11 cellular contexts compared by ENCODE assay signal in genomic region chr7:149621776-149622175, GRCh38.
DNase-seq lines count a peak whose midpoint lies in the region; ATAC-seq and TF ChIP-seq lines count a peak whose summit lies in the region.
"Had no signal": no experiment of that assay in that cellular context is flagged by ENCODE, and none has a peak within 500 bp of the region (broad histone marks: within the 10 kb centered on the region; RNA-seq: fewer than 3 reads in every experiment).

No MANE protein-coding gene starts in this region.

- peaks cover 11% of the 10 kb centered on the region for H3K27me3 Mint-ChIP-seq in brain
- H3K27me3 Mint-ChIP-seq in stimulated activated memory B cell treated with anti-CD40 and anti-IgM and Interleukin-4, amounts not matched to agents 10 μg/mL and 1 μg/mL and 100 μg/mL, for 72 hours: peaks cover 6% of the 10 kb centered on the region

- no peaks in the 10 kb centered on the region for H3K9me3 Mint-ChIP-seq in brain
- no peaks in the 10 kb centered on the region for H3K9me3 Mint-ChIP-seq in stimulated activated memory B cell treated with anti-CD40 and anti-IgM and Interleukin-4, amounts not matched to agents 10 μg/mL and 1 μg/mL and 100 μg/mL, for 72 hours

- peak; percentile 49 for ATAC-seq in stimulated activated memory B cell treated with anti-CD40 and anti-IgM and Interleukin-4, amounts not matched to agents 10 μg/mL and 1 μg/mL and 100 μg/mL, for 72 hours
- no peak for ATAC-seq in HG02938 (IDR thresholded peaks at IDR 0.05; ENCODE audit: unreplicated experiment)

- peak; percentile 74 for DNase-seq in activated effector memory CD4-positive, alpha-beta T cell treated with anti-CD3 and anti-CD28 coated beads, Interleukin-2, amount 50 U/mL, for 16 hours
- no peak for DNase-seq in activated effector memory CD4-positive, alpha-beta T cell treated with Interleukin-2 at 50 U/mL for 16 hours
- DNase-seq in T-helper 2 cell (peak in 3 of 5 experiments; percentile 8 to 89 (median 36)), A172 (ENCODE audit: low spot score) (no peak), NCI-H510A treated with DMSO at 0.1 percent for 48 hours (lab: John Stamatoyannopoulos, UW) (no peak)
- DNase-seq: esophagus squamous epithelium, GDM1, H7 had no signal

- TF ChIP-seq CTCF in brain (conservative IDR thresholded peaks at IDR 0.05): no peak

- H3K36me3 Mint-ChIP-seq in brain: peaks cover 51% of the 10 kb centered on the region
- peaks cover 33% of the 10 kb centered on the region for H3K36me3 Mint-ChIP-seq in stimulated activated memory B cell treated with anti-CD40 and anti-IgM and Interleukin-4, amounts not matched to agents 10 μg/mL and 1 μg/mL and 100 μg/mL, for 72 hours

- H3K27ac Mint-ChIP-seq in brain: peak overlapping the region in 1 of 5 experiments; percentile 30
- H3K27ac Mint-ChIP-seq in stimulated activated memory B cell treated with anti-CD40 and anti-IgM and Interleukin-4, amounts not matched to agents 10 μg/mL and 1 μg/mL and 100 μg/mL, for 72 hours: peak overlapping the region; percentile 54

- peak overlapping the region; percentile 67 to 96 (median 95) for H3K4me3 Mint-ChIP-seq in brain
- peak overlapping the region; percentile 61 for H3K4me3 Mint-ChIP-seq in stimulated activated memory B cell treated with anti-CD40 and anti-IgM and Interleukin-4, amounts not matched to agents 10 μg/mL and 1 μg/mL and 100 μg/mL, for 72 hours

- peaks cover 36% of the 10 kb centered on the region for H3K4me1 Mint-ChIP-seq in brain
- H3K4me1 Mint-ChIP-seq in stimulated activated memory B cell treated with anti-CD40 and anti-IgM and Interleukin-4, amounts not matched to agents 10 μg/mL and 1 μg/mL and 100 μg/mL, for 72 hours: peaks cover 56% of the 10 kb centered on the region

Comparison
In these comparisons a context has a peak if more than half of its experiments do, and no peak if none do; other contexts are left out.
1. DNase-seq: peak in activated effector memory CD4-positive, alpha-beta T cell treated with anti-CD3 and anti-CD28 coated beads, Interleukin-2, amount 50 U/mL, for 16 hours (single experiment) and T-helper 2 cell (3 of 5); none in activated effector memory CD4-positive, alpha-beta T cell treated with Interleukin-2 at 50 U/mL for 16 hours (single experiment), A172 (single experiment) and NCI-H510A treated with DMSO at 0.1 percent for 48 hours (single experiment).